ENCODE assay signal across 13 cellular contexts in genomic region chr5:67006152-67006848, GRCh38.
DNase-seq lines count a peak whose midpoint lies in the region; ATAC-seq and TF ChIP-seq lines count a peak whose summit lies in the region.
"Had no signal": no experiment of that assay in that cellular context is flagged by ENCODE, and none has a peak within 500 bp of the region (broad histone marks: within the 10 kb centered on the region; RNA-seq: fewer than 3 reads in every experiment).

No MANE protein-coding gene starts in this region.

- no peaks in the 10 kb centered on the region for H3K36me3 ChIP-seq in SK-N-SH (replicated peaks in 1 of 2; ENCODE audit: control insufficient read depth in 1 of 2, insufficient read depth in 2 of 2, low read length in 1 of 2)
- H3K36me3 ChIP-seq in esophagus muscularis mucosa = no peaks in the 10 kb centered on the region
- H3K36me3 ChIP-seq in skeletal muscle tissue (ENCODE audit: control insufficient read depth in 3 of 3, insufficient read depth in 3 of 3, low read length in 3 of 3) = no peaks in the 10 kb centered on the region

- intact Hi-C loops in esophagus muscularis mucosa (cut with DNase I) = loop anchor here (5.0 kb wide), 1 partner anchor 36 kb away; no protein-coding TSS in a partner anchor

- H3K4me2 ChIP-seq in SK-N-SH = peak overlapping the region; percentile 92

- H3K9me2 ChIP-seq in SK-N-SH = no peaks in the 10 kb centered on the region

- H3F3A ChIP-seq in SK-N-SH (replicated peaks; ENCODE audit: insufficient read depth) = peaks cover 13% of the 10 kb centered on the region

- H3K4me1 ChIP-seq in SK-N-SH (ENCODE audit: control insufficient read depth in 1 of 2, insufficient read depth in 2 of 2, low read depth in 1 of 2, low read length in 1 of 2) = peaks cover 14 to 33% of the 10 kb centered on the region in 2 experiments
- peaks cover 55 to 77% (median 69%) of the 10 kb centered on the region in 4 donors for H3K4me1 ChIP-seq in esophagus muscularis mucosa
- peaks cover 21 to 47% (median 28%) of the 10 kb centered on the region in 3 donors for H3K4me1 ChIP-seq in skeletal muscle tissue (ENCODE audit: control insufficient read depth in 3 of 3, insufficient read depth in 3 of 3, low read length in 3 of 3)

- TF ChIP-seq EP300 in SK-N-SH (IDR thresholded peaks at IDR 0.05; ENCODE audit: borderline replicate concordance in 1 of 2, low read depth in 1 of 2, low read length in 1 of 2) (no peak), esophagus muscularis mucosa (IDR thresholded peaks at IDR 0.05) (no peak)

- H4K20me1 ChIP-seq in SK-N-SH (ENCODE audit: insufficient read depth) = no peaks in the 10 kb centered on the region

- no peaks in the 10 kb centered on the region for H3K9me3 ChIP-seq in SK-N-SH
- H3K9me3 ChIP-seq in esophagus muscularis mucosa = no peaks in the 10 kb centered on the region
- no peaks in the 10 kb centered on the region for H3K9me3 ChIP-seq in skeletal muscle tissue (ENCODE audit: control insufficient read depth in 3 of 3, low read length in 3 of 3)

- no peak for DNase-seq in SK-N-SH
- DNase-seq in T-cell = no peak
- DNase-seq in esophagus muscularis mucosa (ENCODE audit: extremely low spot score) = no peak
- no peak for DNase-seq in ureter (ENCODE audit: low spot score)
- DNase-seq in GM10266 (ENCODE audit: extremely low spot score) = no peak
- no peak for DNase-seq in NCI-H1048 (lab: John Stamatoyannopoulos, UW)
- DNase-seq: effector CD4-positive, alpha-beta T cell; kidney glomerular epithelial cell; SIG-M5; small intestine had no signal

- POLR2A ChIA-PET in SK-N-SH (lab: Yijun Ruan, JAX) (no interaction called here), T-cell (lab: Charles Lee) (no interaction called here)

- peak overlapping the region; percentile 91 to 98 (median 94) for H3K4me3 Mint-ChIP-seq in T-cell

- peaks cover 13% of the 10 kb centered on the region; the same call in 1 of the 2 replicates for H3K79me2 ChIP-seq in SK-N-SH (ENCODE audit: insufficient read depth)

- H3K4me3 ChIP-seq in SK-N-SH (ENCODE audit: low read depth in 2 of 2, low read length in 1 of 2) (peak overlapping the region in 1 of 2 experiments; percentile 60; a peak in 1 of 4 replicates), esophagus muscularis mucosa (peak overlapping the region; percentile 63 to 70 (median 65)), skeletal muscle tissue (ENCODE audit: low read length in 3 of 3) (peak overlapping the region; percentile 65 to 87 (median 81))

- 95% methylated on average over 5 of the region's 5 CpGs for WGBS in SK-N-SH (ENCODE audit: low lambda C conversion rate)
- 54% methylated on average over 5 of the region's 5 CpGs for WGBS in esophagus muscularis mucosa

- TF ChIP-seq POLR2A in esophagus muscularis mucosa (IDR thresholded peaks at IDR 0.05; ENCODE audit: low read depth) = no peak

- peak overlapping the region; percentile 94 to 97 for H3K27ac Mint-ChIP-seq in T-cell

- peaks cover 6% of the 10 kb centered on the region for H3K36me3 Mint-ChIP-seq in T-cell

- H3K9ac ChIP-seq in SK-N-SH (no peak overlapping the region), skeletal muscle tissue (ENCODE audit: low read depth in 1 of 3, low read length in 3 of 3) (peak overlapping the region in 2 of 3 donors; percentile 83 to 87)

- ATAC-seq in SK-N-SH treated with all-trans-retinoic acid at 6 μM for 48 hours (no peak), T-cell (replicated peaks in 1 of 4) (no peak)

- H3K27ac ChIP-seq in SK-N-SH (ENCODE audit: low read depth in 2 of 2, low read length in 1 of 2) (no peak overlapping the region), esophagus muscularis mucosa (replicated peaks in 1 of 4) (peak overlapping the region; percentile 15 to 93 (median 69)), skeletal muscle tissue (ENCODE audit: low read depth, low read length) (no peak overlapping the region)
- H3K27ac ChIP-seq: 22Rv1 had no signal

- TF ChIP-seq CTCF in SK-N-SH (IDR thresholded peaks at IDR 0.05) = no peak
- TF ChIP-seq CTCF in esophagus muscularis mucosa (IDR thresholded peaks at IDR 0.05) = no peak
- TF ChIP-seq CTCF in GM10266 (IDR thresholded peaks at IDR 0.05; ENCODE audit: control insufficient read depth, insufficient read depth, low read depth, missing control alignments) = no peak

- H3K27me3 ChIP-seq in SK-N-SH (ENCODE audit: insufficient read depth) (no peaks in the 10 kb centered on the region), esophagus muscularis mucosa (no peaks in the 10 kb centered on the region), skeletal muscle tissue (ENCODE audit: control insufficient read depth in 3 of 3, insufficient read depth in 3 of 3, low read length in 3 of 3) (no peaks in the 10 kb centered on the region)

- peaks cover 67 to 74% (median 72%) of the 10 kb centered on the region in 3 donors for H3K4me1 Mint-ChIP-seq in T-cell

- H3K27me3 Mint-ChIP-seq in T-cell = no peaks in the 10 kb centered on the region

- no peak for TF ChIP-seq RAD21 in SK-N-SH (IDR thresholded peaks at IDR 0.05; ENCODE audit: low read length)

- no peaks in the 10 kb centered on the region for H3K9me3 Mint-ChIP-seq in T-cell

- CTCF ChIA-PET in SK-N-SH (lab: Yijun Ruan, JAX) (interaction anchor here (1.2 kb wide), 1 partner anchor 143 kb away, joined by 3 read pairs; no protein-coding TSS in a partner anchor), T-cell (lab: Charles Lee) (interaction anchor here (0.9 to 2.5 kb wide), 4 partner anchors 8 to 201 kb away, joined by 3 to 12 read pairs (median 4); no protein-coding TSS in a partner anchor)

- H2AFZ ChIP-seq in SK-N-SH (ENCODE audit: low read depth) = no peak overlapping the region

TF ChIP-seq in SK-N-SH, 30 proteins besides CTCF, POLR2A, EP300 and RAD21 (continues in another document):
- TF ChIP-seq RXRA (IDR thresholded peaks at IDR 0.05; ENCODE audit: borderline replicate concordance, low read depth) (no peak), ELF1 (IDR thresholded peaks at IDR 0.05) (no peak), NFIC (IDR thresholded peaks at IDR 0.05; ENCODE audit: borderline replicate concordance) (no peak), CHD2 (IDR thresholded peaks at IDR 0.05; ENCODE audit: low read length, partially characterized antibody) (no peak), FOSL2 (IDR thresholded peaks at IDR 0.05; ENCODE audit: borderline replicate concordance, low read depth) (no peak), SIN3A (IDR thresholded peaks at IDR 0.05; ENCODE audit: borderline replicate concordance, low read depth, low read length) (no peak), MEF2A (IDR thresholded peaks at IDR 0.05; ENCODE audit: borderline replicate concordance, low read depth) (no peak)

TF ChIP-seq in SK-N-SH treated with all-trans-retinoic acid at 6 μM for 48 hours, 23 proteins besides CTCF, POLR2A, EP300 and RAD21 (continues in another document):
- TF ChIP-seq PATZ1 (CRISPR knock-in tag; IDR thresholded peaks at IDR 0.05; ENCODE audit: borderline replicate concordance) (no peak), OSR1 (CRISPR knock-in tag; IDR thresholded peaks at IDR 0.05) (no peak), ZNF8 (CRISPR knock-in tag; IDR thresholded peaks at IDR 0.05) (no peak), TSHZ2 (CRISPR knock-in tag; IDR thresholded peaks at IDR 0.05) (no peak), CSDC2 (CRISPR knock-in tag; IDR thresholded peaks at IDR 0.05) (no peak), ZC3H10 (CRISPR knock-in tag; IDR thresholded peaks at IDR 0.05) (no peak), ZNF565 (CRISPR knock-in tag; conservative IDR thresholded peaks at IDR 0.05; ENCODE audit: low read depth) (no peak)

Comparison
In these comparisons a context has a peak if more than half of its experiments do, and no peak if none do; other contexts are left out.
1. H3K27ac ChIP-seq: peak in esophagus muscularis mucosa (4 of 4); none in SK-N-SH (0 of 2) and skeletal muscle tissue (single experiment).